In the genomic region with DNA sequence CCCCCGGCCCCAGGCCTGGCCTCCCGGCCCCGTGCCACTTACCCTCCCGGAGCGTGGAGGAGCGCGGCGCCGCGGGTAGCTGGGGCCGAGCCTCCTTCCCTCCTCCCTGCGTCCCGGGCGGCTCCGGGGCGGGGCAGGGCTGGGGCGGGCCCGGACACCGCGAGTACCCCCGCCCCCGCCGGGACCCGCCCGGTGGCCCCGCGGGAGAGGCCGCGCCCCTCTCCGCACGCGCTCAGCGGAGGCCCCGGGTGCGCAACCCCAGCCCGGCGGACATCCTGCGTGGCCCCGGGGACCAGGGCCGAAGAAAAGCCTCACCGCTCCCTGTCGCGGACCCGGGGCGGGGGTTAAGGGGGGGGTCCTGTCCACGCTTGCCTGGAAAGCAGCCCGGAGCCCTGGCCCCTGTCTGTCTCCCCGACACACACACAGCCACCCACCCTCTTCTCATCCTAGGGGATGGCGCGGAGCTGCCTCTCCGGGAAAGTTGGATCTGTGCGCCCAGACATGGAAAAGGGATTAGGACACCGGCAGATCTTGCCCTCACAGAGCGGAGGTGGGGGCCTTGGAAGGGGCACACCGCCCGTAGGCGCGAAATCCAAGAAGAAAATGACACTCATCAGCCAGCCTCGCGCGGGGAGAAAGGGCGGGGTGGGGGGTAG, we compare ENCODE assay signal across 8 cellular contexts. TPM values are rescaled to one million over a fixed set of nuclear protein-coding genes. Genes with fewer than 3 reads are reported as not detected.
A peak's percentile ranks its signal among the peaks of the same experiment; 100 is the strongest.
DNase-seq lines count a peak whose midpoint lies in the region; ATAC-seq and TF ChIP-seq lines count a peak whose summit lies in the region.

SYNE3 (minus strand) TSS at position 97 of the 656 bp plus-strand sequence. CDS start 40,829 bp downstream, outside the sequence.

- H3K36me3 ChIP-seq in NT2/D1 (ENCODE audit: insufficient read depth, insufficient read length, low read length) (no peaks in the 10 kb centered on the region), heart right ventricle (peaks cover 0 to 3% (median 0%) of the 10 kb centered on the region in 9 donors)

- DNase-seq in NT2/D1 (ENCODE audit: low read depth, low spot score) (no peak), heart right ventricle (peak; percentile 55 to 80), pulmonary artery endothelial cell (ENCODE audit: low read depth, low spot score) (no peak), NCI-H2029 (lab: John Stamatoyannopoulos, UW) (no peak), NCI-H1105 (lab: John Stamatoyannopoulos, UW) (no peak)
- DNase-seq in activated naive CD8-positive, alpha-beta T cell treated with anti-CD3 and anti-CD28 coated beads for 36 hours: peak; percentile 74

- WGBS in heart right ventricle, 2 donors: 2 to 6% methylated on average over 35 to 61 of the region's 62 CpGs

- intact Hi-C loops in heart right ventricle (cut with DNase I): loop anchor here in 2 of 10 donors (5.0 kb wide), 2 partner anchors 34 to 44 kb away; no protein-coding TSS in a partner anchor

- peak within 1 kb of the TSS; percentile 90 for H3K4me3 Mint-ChIP-seq in activated naive CD8-positive, alpha-beta T cell treated with anti-CD3 and anti-CD28 coated beads for 36 hours

- no peak for TF ChIP-seq CTCF in heart right ventricle (IDR thresholded peaks at IDR 0.05)

- H3K4me3 ChIP-seq in NT2/D1 (ENCODE audit: insufficient read length, low read depth) (peak within 1 kb of the TSS; percentile 32), heart right ventricle (peak within 1 kb of the TSS; percentile 36 to 86 (median 80))

- H3K9ac ChIP-seq in NT2/D1 (ENCODE audit: insufficient read length, low read depth): peak within 1 kb of the TSS; percentile 42

- H3K4me1 Mint-ChIP-seq in activated naive CD8-positive, alpha-beta T cell treated with anti-CD3 and anti-CD28 coated beads for 36 hours: peaks cover 59% of the 10 kb centered on the region

- peaks cover 5% of the 10 kb centered on the region for H3K4me1 ChIP-seq in NT2/D1 (ENCODE audit: insufficient read depth, insufficient read length)
- H3K4me1 ChIP-seq in heart right ventricle: peaks cover 24 to 83% (median 59%) of the 10 kb centered on the region in 9 donors

- H3K27ac Mint-ChIP-seq in activated naive CD8-positive, alpha-beta T cell treated with anti-CD3 and anti-CD28 coated beads for 36 hours: peak within 1 kb of the TSS; percentile 96

- H3K27me3 ChIP-seq in NT2/D1 (ENCODE audit: insufficient read depth, insufficient read length): peaks cover 32% of the 10 kb centered on the region
- H3K27me3 ChIP-seq in heart right ventricle: no peaks in the 10 kb centered on the region

- peaks cover 8% of the 10 kb centered on the region for H3K36me3 Mint-ChIP-seq in activated naive CD8-positive, alpha-beta T cell treated with anti-CD3 and anti-CD28 coated beads for 36 hours

- no peaks in the 10 kb centered on the region for H3K27me3 Mint-ChIP-seq in activated naive CD8-positive, alpha-beta T cell treated with anti-CD3 and anti-CD28 coated beads for 36 hours

- H3K9me3 Mint-ChIP-seq in activated naive CD8-positive, alpha-beta T cell treated with anti-CD3 and anti-CD28 coated beads for 36 hours: no peaks in the 10 kb centered on the region

- peak; percentile 48 for ATAC-seq in GM18511 (IDR thresholded peaks at IDR 0.05; ENCODE audit: unreplicated experiment)
- ATAC-seq in HG02623 (IDR thresholded peaks at IDR 0.05; ENCODE audit: unreplicated experiment): peak; percentile 40
- peak; percentile 55 to 86 (median 74) for ATAC-seq in heart right ventricle

- peak within 1 kb of the TSS; percentile 67 to 95 (median 92) for H3K27ac ChIP-seq in heart right ventricle

- H3K9me3 ChIP-seq in NT2/D1 (ENCODE audit: insufficient read depth, low read length): no peaks in the 10 kb centered on the region
- H3K9me3 ChIP-seq in heart right ventricle: no peaks in the 10 kb centered on the region

RNA-seq across cellular contexts. Expression of gene SYNE3, which starts in this region (rescaled TPM):
- 10 to 100 TPM; 38.0 to 38.8 TPM for total RNA-seq in activated naive CD8-positive, alpha-beta T cell treated with anti-CD3 and anti-CD28 coated beads for 36 hours
- total RNA-seq in heart right ventricle: 10 to 100 TPM in 5 of 10 donors, 1 to 10 TPM in 5; 4.8 to 15.4 (median 10.4) TPM
- 1 to 10 TPM; 1.5 to 5.3 TPM for polyA plus RNA-seq in heart right ventricle
- 11.5 and 15.5 TPM in 2 replicates for total RNA-seq in pulmonary artery endothelial cell

Comparison
In these comparisons a context has a peak if more than half of its experiments do, and no peak if none do; other contexts are left out.
1. DNase-seq: peak in activated naive CD8-positive, alpha-beta T cell treated with anti-CD3 and anti-CD28 coated beads for 36 hours (single experiment) and heart right ventricle (2 of 2); none in NT2/D1 (single experiment), pulmonary artery endothelial cell (single experiment), NCI-H2029 (single experiment) and NCI-H1105 (single experiment).
2. Peak in every context shown above with its lines, with median percentiles within 50 percentile points of each other: ATAC-seq.